8 cellular contexts compared by ENCODE assay signal in the genomic region with DNA sequence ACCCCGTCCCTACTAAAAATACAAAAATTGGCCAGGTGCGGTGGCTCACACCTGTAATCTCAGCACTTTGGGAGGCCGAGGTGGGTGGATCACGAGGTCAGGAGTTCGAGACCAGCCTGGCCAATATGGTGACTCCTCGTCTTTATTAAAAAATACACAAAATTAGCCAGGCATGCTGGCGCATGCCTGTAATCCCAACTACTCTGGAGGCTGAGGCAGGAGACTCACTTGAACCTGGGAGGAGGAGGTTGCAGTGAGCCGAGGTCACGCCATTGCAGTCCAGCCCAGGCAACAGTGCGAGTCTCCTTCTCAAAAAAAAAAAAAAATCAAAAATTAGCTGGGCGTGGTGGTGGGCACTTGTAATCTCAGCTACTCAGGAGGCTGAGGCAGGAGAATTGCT. TPM values are rescaled to one million over a fixed set of nuclear protein-coding genes. Genes with fewer than 3 reads are reported as not detected.
DNase-seq lines count a peak whose midpoint lies in the region; ATAC-seq, FAIRE-seq and TF ChIP-seq lines count a peak whose summit lies in the region.
"Not testable (repeated sequence)": the region's sequence is repeated elsewhere in the genome, so short reads cannot be mapped to it uniquely, and the experiment has no call there.

No MANE protein-coding gene starts in this region.

- in situ Hi-C loops in GM12878 (cut with MboI) = not testable (repeated sequence)

- H3K9ac ChIP-seq in H9 (ENCODE audit: extremely low read depth, insufficient read length, low read length); GM12878 (ENCODE audit: control insufficient read depth, insufficient read depth, low read length); H1 (replicated peaks in 1 of 4; ENCODE audit: extremely low read depth in 1 of 4, low read depth in 3 of 4, low read length in 3 of 4); iPS-18a (ENCODE audit: low read length); trophoblast cell (ENCODE audit: low read length): not testable (repeated sequence)

- not testable (repeated sequence) for TF ChIP-seq CTCF in Caco-2 (IDR thresholded peaks at IDR 0.05; ENCODE audit: insufficient read depth in 1 of 2, low read depth in 1 of 2, low read length in 1 of 2, severe bottlenecking in 1 of 2, unreplicated experiment in 1 of 2); H9 (conservative IDR thresholded peaks at IDR 0.05); RWPE1 (conservative IDR thresholded peaks at IDR 0.05; ENCODE audit: low read depth); GM12878 (IDR thresholded peaks at IDR 0.05 in 2 of 3, conservative IDR thresholded peaks at IDR 0.05 in 1 of 3; ENCODE audit: control insufficient read depth in 2 of 3, extremely low read depth in 1 of 3, insufficient read depth in 1 of 3, low read depth in 3 of 3, low read length in 3 of 3); H1 (IDR thresholded peaks at IDR 0.05; ENCODE audit: control extremely low read depth in 1 of 3, insufficient read depth in 1 of 3, low read depth in 1 of 3, low read length in 3 of 3); type B pancreatic cell (conservative IDR thresholded peaks at IDR 0.05)

- not testable (repeated sequence) for H2AFZ ChIP-seq in H9 (ENCODE audit: low read length); GM12878 (ENCODE audit: control insufficient read depth, low read depth, low read length); H1 (ENCODE audit: low read length); trophoblast cell (ENCODE audit: insufficient read depth, low read length, poor library complexity)

- H4K91ac ChIP-seq in H9 (ENCODE audit: insufficient read length, low read depth, low read length); H1 (replicated peaks; ENCODE audit: insufficient read length, low read length); trophoblast cell (ENCODE audit: low read depth, low read length): not testable (repeated sequence)

- FAIRE-seq in GM12878 (lab: Jason Lieb, UNC); H1 (lab: Jason Lieb, UNC): not testable (repeated sequence)

- H3K9me3 ChIP-seq in Caco-2; H9 (ENCODE audit: control insufficient read depth, low read depth, low read length); GM12878 (replicated peaks; ENCODE audit: control insufficient read depth, insufficient read depth, low read length); H1 (ENCODE audit: insufficient read depth in 2 of 2, low read depth in 1 of 2, low read length in 1 of 2); iPS-18a (ENCODE audit: control insufficient read depth, low read depth, low read length); trophoblast cell (ENCODE audit: insufficient read depth, low read depth, low read length): not testable (repeated sequence)

- not testable (repeated sequence) for ATAC-seq in GM12878

- RAD21 ChIA-PET in GM12878 (lab: Charles Lee; ENCODE audit: unreplicated experiment) = interaction anchor here (1.3 kb wide), 1 partner anchor 18 kb away, joined by 7 read pairs; no protein-coding TSS in a partner anchor

- not testable (repeated sequence) for H2BK120ac ChIP-seq in H9 (ENCODE audit: low read depth, low read length, poor library complexity, severe bottlenecking); H1 (replicated peaks; ENCODE audit: low read depth, low read length); trophoblast cell (ENCODE audit: insufficient read depth, low read length, poor library complexity)

- not testable (repeated sequence) for H4K12ac ChIP-seq in trophoblast cell (ENCODE audit: low read depth, low read length)

- H3K27ac Mint-ChIP-seq in Caco-2 (ENCODE audit: unreplicated experiment) = peak overlapping the region; percentile 2
- H3K27ac Mint-ChIP-seq in H9 = peak overlapping the region; percentile 24 to 97 (median 85); a peak in 6 of 7 replicates
- peak overlapping the region; percentile 57 for H3K27ac Mint-ChIP-seq in type B pancreatic cell

- not testable (repeated sequence) for H3K36me3 Mint-ChIP-seq in Caco-2 (ENCODE audit: insufficient read depth, unreplicated experiment); type B pancreatic cell
- peaks cover 22 to 41% (median 32%) of the 10 kb centered on the region in 3 experiments for H3K36me3 Mint-ChIP-seq in H9 (ENCODE audit: insufficient read depth in 1 of 3, low read depth in 3 of 3)

- peaks cover 43% of the 10 kb centered on the region; the same call in 1 of the 2 replicates for H3K79me2 ChIP-seq in H9 (ENCODE audit: insufficient read depth, low read length)
- H3K79me2 ChIP-seq in GM12878 (ENCODE audit: control insufficient read depth, insufficient read depth, low read length); trophoblast cell (ENCODE audit: control insufficient read depth, insufficient read depth, low read length, poor library complexity): not testable (repeated sequence)
- H3K79me2 ChIP-seq in H1 (ENCODE audit: control insufficient read depth in 1 of 2, insufficient read depth in 2 of 2, low read length in 2 of 2) = peaks cover 45 to 74% of the 10 kb centered on the region in 2 experiments

- no CpG with 5 or more reads among the region's 11 CpGs for WGBS in H9 (ENCODE audit: extremely low coverage, insufficient read length, low lambda C conversion rate)
- 75% methylated on average over 11 of the region's 11 CpGs for WGBS in GM12878 (ENCODE audit: insufficient coverage, insufficient replicate concordance, low lambda C conversion rate, missing lambda C conversion rate)
- WGBS in H1 (ENCODE audit: extremely low coverage in 1 of 2, insufficient coverage in 1 of 2, insufficient read length in 1 of 2, insufficient replicate concordance in 2 of 2, low coverage in 1 of 2, low lambda C conversion rate in 2 of 2, missing lambda C conversion rate in 1 of 2), 2 experiments = 89% methylated on average over 11 of the region's 11 CpGs; no CpG with 5 or more reads in 1 of the 2 experiments
- WGBS in trophoblast cell (ENCODE audit: extremely low coverage, insufficient coverage, insufficient read length) = no CpG with 5 or more reads among the region's 11 CpGs

- H3K9me3 Mint-ChIP-seq in Caco-2 (ENCODE audit: unreplicated experiment); H9; type B pancreatic cell: not testable (repeated sequence)

- H3K56ac ChIP-seq in H9 (ENCODE audit: insufficient read length, low read depth, low read length); H1 (replicated peaks; ENCODE audit: insufficient read length, low read depth, low read length): not testable (repeated sequence)

- intact Hi-C loops in Caco-2 (cut with micrococcal nuclease; ENCODE audit: unreplicated experiment); GM12878 (cut with micrococcal nuclease; ENCODE audit: unreplicated experiment): not testable (repeated sequence)

- not testable (repeated sequence) for H3K4ac ChIP-seq in H9 (ENCODE audit: low read depth, low read length); H1 (replicated peaks; ENCODE audit: insufficient read length, low read depth, low read length)
- peak overlapping the region; percentile 12 for H3K4ac ChIP-seq in trophoblast cell (ENCODE audit: low read depth, low read length)

- not testable (repeated sequence) for H3K27me3 ChIP-seq in Caco-2 (replicated peaks; ENCODE audit: control insufficient read depth, insufficient read depth, low read length); H9 (ENCODE audit: insufficient read depth, low read length); GM12878 (replicated peaks in 1 of 2; ENCODE audit: control insufficient read depth in 2 of 2, insufficient read depth in 2 of 2, low read length in 1 of 2); H1 (replicated peaks in 1 of 4; ENCODE audit: control insufficient read depth in 3 of 4, extremely low read depth in 1 of 4, insufficient read depth in 3 of 4, low read length in 3 of 4); iPS-18a (ENCODE audit: control insufficient read depth, insufficient read depth, low read length); trophoblast cell (ENCODE audit: insufficient read depth, low read length)

- not testable (repeated sequence) for H2BK20ac ChIP-seq in H9 (ENCODE audit: low read depth, low read length, poor library complexity, severe bottlenecking); H1 (ENCODE audit: low read length)

- H3K23ac ChIP-seq in H9 (ENCODE audit: insufficient read length, low read depth, low read length); H1 (ENCODE audit: insufficient read length); trophoblast cell (ENCODE audit: low read length): not testable (repeated sequence)

- TF ChIP-seq RAD21 in GM12878 (IDR thresholded peaks at IDR 0.05; ENCODE audit: insufficient read depth, low read depth, low read length); H1 (IDR thresholded peaks at IDR 0.05 in 1 of 2, conservative IDR thresholded peaks at IDR 0.05 in 1 of 2; ENCODE audit: low read depth in 2 of 2, low read length in 2 of 2): not testable (repeated sequence)

- H4K20me1 ChIP-seq in H9 (ENCODE audit: control insufficient read depth, insufficient read depth, insufficient read length); GM12878 (ENCODE audit: control insufficient read depth, insufficient read depth); H1 (replicated peaks in 1 of 2; ENCODE audit: control insufficient read depth in 1 of 2, insufficient read depth in 2 of 2, low read length in 2 of 2): not testable (repeated sequence)

- SMC1A ChIA-PET in GM12878 (lab: Charles Lee; ENCODE audit: uncharacterized antibody, unreplicated experiment) = interaction anchor here (0.6 to 1.3 kb wide), 3 partner anchors 17 to 92 kb away, joined by 3 to 6 read pairs (median 4); no protein-coding TSS in a partner anchor

- not testable (repeated sequence) for H3K4me2 ChIP-seq in H9 (ENCODE audit: insufficient read depth, insufficient read length, low read length); GM12878 (ENCODE audit: control insufficient read depth, insufficient read depth); trophoblast cell (ENCODE audit: low read length)
- H3K4me2 ChIP-seq in H1 (ENCODE audit: insufficient read depth in 1 of 2, low read depth in 2 of 2, low read length in 2 of 2) = peak overlapping the region in 1 of 2 experiments; percentile 82; a peak in 1 of 4 replicates

- H3K14ac ChIP-seq in H9 (ENCODE audit: insufficient read depth, low read length); H1 (ENCODE audit: insufficient read length); trophoblast cell (ENCODE audit: low read length): not testable (repeated sequence)

- BruUV-seq in Caco-2 (replicated peaks; lab: Mats Ljungman, UMichigan); GM12878 (replicated peaks; lab: Mats Ljungman, UMichigan): not testable (repeated sequence)

- not testable (repeated sequence) for H4K5ac ChIP-seq in H9 (ENCODE audit: insufficient read length, low read depth, low read length); H1 (ENCODE audit: insufficient read length, low read depth, low read length)

- not testable (repeated sequence) for H3K36me3 ChIP-seq in Caco-2 (ENCODE audit: control insufficient read depth, insufficient read depth, low read length); GM12878 (ENCODE audit: control insufficient read depth in 2 of 2, insufficient read depth in 2 of 2, low read length in 1 of 2); trophoblast cell (ENCODE audit: control insufficient read depth in 1 of 2, insufficient read depth in 2 of 2, low read length in 2 of 2)
- H3K36me3 ChIP-seq in H1 (ENCODE audit: control insufficient read depth in 2 of 4, insufficient read depth in 4 of 4, low read length in 3 of 4) (peaks cover 0 to 25% (median 2%) of the 10 kb centered on the region in 4 experiments; a peak in 4 of 8 replicates), iPS-18a (ENCODE audit: control insufficient read depth, low read depth, low read length) (peaks cover 12% of the 10 kb centered on the region)

- not testable (repeated sequence) for TF ChIP-seq EP300 in GM12878 (IDR thresholded peaks at IDR 0.05; ENCODE audit: borderline replicate concordance in 1 of 2, control insufficient read depth in 1 of 2, low read depth in 2 of 2, low read length in 2 of 2); H1 (IDR thresholded peaks at IDR 0.05; ENCODE audit: borderline replicate concordance in 1 of 2, low read depth in 2 of 2, low read length in 2 of 2)

- DNase-seq in Caco-2; H9; RWPE1 (ENCODE audit: low spot score); GM12878 (ENCODE audit: low read depth, low spot score); H1 (ENCODE audit: low read depth in 1 of 2, low spot score in 2 of 2); trophoblast cell; type B pancreatic cell (ENCODE audit: extremely low spot score, unreplicated experiment): not testable (repeated sequence)

- not testable (repeated sequence) for H3K79me1 ChIP-seq in H9 (ENCODE audit: insufficient read depth, low read depth, low read length, poor library complexity, severe bottlenecking); H1 (ENCODE audit: low read depth, low read length)
- peaks cover 31% of the 10 kb centered on the region for H3K79me1 ChIP-seq in trophoblast cell (ENCODE audit: low read length)

- H3K27me3 Mint-ChIP-seq in Caco-2 (ENCODE audit: insufficient read depth, unreplicated experiment); H9 (ENCODE audit: low read depth); type B pancreatic cell: not testable (repeated sequence)

- H2BK5ac ChIP-seq in H9 (ENCODE audit: insufficient read length, low read length); H1 (ENCODE audit: low read depth, low read length); trophoblast cell (ENCODE audit: low read depth, low read length, poor library complexity): not testable (repeated sequence)

- peaks cover 26% of the 10 kb centered on the region for H3K4me1 ChIP-seq in Caco-2
- not testable (repeated sequence) for H3K4me1 ChIP-seq in H9 (ENCODE audit: insufficient read depth, low read length); GM12878 (ENCODE audit: control insufficient read depth, insufficient read depth, low read length)
- peaks cover 4 to 20% (median 16%) of the 10 kb centered on the region in 4 experiments for H3K4me1 ChIP-seq in H1 (replicated peaks in 1 of 4; ENCODE audit: control insufficient read depth in 3 of 4, insufficient read depth in 4 of 4, low read length in 3 of 4)
- H3K4me1 ChIP-seq in iPS-18a (ENCODE audit: control insufficient read depth, low read depth, low read length) = peaks cover 22% of the 10 kb centered on the region
- peaks cover 12 to 17% of the 10 kb centered on the region in 2 experiments for H3K4me1 ChIP-seq in trophoblast cell (ENCODE audit: control insufficient read depth in 1 of 2, insufficient read depth in 2 of 2, low read length in 2 of 2)

- not testable (repeated sequence) for H4K8ac ChIP-seq in H9 (replicated peaks; ENCODE audit: insufficient read length, low read depth, low read length); H1 (ENCODE audit: extremely low read depth, insufficient read depth, low read length); trophoblast cell (ENCODE audit: low read depth, low read length)

- not testable (repeated sequence) for H2BK12ac ChIP-seq in H9 (ENCODE audit: insufficient read length, low read depth, low read length); trophoblast cell (ENCODE audit: low read length)
- 0 out of 2 replicates have a peak overlapping the region, but pooled peaks have one; percentile 80 for H2BK12ac ChIP-seq in H1 (ENCODE audit: low read depth, low read length)

- H3K18ac ChIP-seq in H9 (ENCODE audit: insufficient read length, low read depth, low read length); H1 (ENCODE audit: extremely low read depth, low read length); trophoblast cell (ENCODE audit: low read length): not testable (repeated sequence)

- H2BK15ac ChIP-seq in H9 (ENCODE audit: low read depth, low read length); H1 (ENCODE audit: low read length): not testable (repeated sequence)

- H3K4me1 Mint-ChIP-seq in Caco-2 (ENCODE audit: low read depth, unreplicated experiment) (peaks cover 31% of the 10 kb centered on the region), H9 (peaks cover 44 to 51% of the 10 kb centered on the region in 2 experiments), type B pancreatic cell (ENCODE audit: unreplicated experiment) (peaks cover 21% of the 10 kb centered on the region)

- not testable (repeated sequence) for H3K4me3 ChIP-seq in Caco-2 (ENCODE audit: low read depth, low read length); GM12878; trophoblast cell (ENCODE audit: low read depth, low read length)
- H3K4me3 ChIP-seq in H1 (ENCODE audit: extremely low read depth in 1 of 4, insufficient read depth in 2 of 4, low read depth in 3 of 4, low read length in 4 of 4) = peak overlapping the region in 1 of 4 experiments; percentile 31; a peak in 1 of 8 replicates
- H3K4me3 ChIP-seq in iPS-18a (ENCODE audit: low read length) = peak overlapping the region; percentile 38

- POLR2A ChIA-PET in Caco-2 (lab: Charles Lee) = interaction anchor here (0.7 kb wide), 1 partner anchor 10 kb away, joined by 8 read pairs; a partner anchor contains a TSS
- POLR2A ChIA-PET in RWPE1 (lab: Yijun Ruan, JAX; ENCODE audit: low non-redundant PET); GM12878 (lab: Charles Lee): not testable (repeated sequence)
- POLR2A ChIA-PET in H1 (lab: Charles Lee; ENCODE audit: partially characterized antibody) = interaction anchor here (1.0 to 42.1 kb wide), 5 partner anchors 12 to 49 kb away, joined by 3 to 1191 read pairs (median 21); a partner anchor contains a TSS

- not testable (repeated sequence) for H3K4me3 Mint-ChIP-seq in Caco-2 (ENCODE audit: unreplicated experiment); type B pancreatic cell
- peak overlapping the region; percentile 37 to 94; a peak in 3 of 5 replicates for H3K4me3 Mint-ChIP-seq in H9

- not testable (repeated sequence) for H3K27ac ChIP-seq in H9 (ENCODE audit: insufficient read length, low read depth, low read length); GM12878 (ENCODE audit: control insufficient read depth, insufficient read depth); H1 (ENCODE audit: low read depth, low read length); iPS-18a (ENCODE audit: low read length); trophoblast cell (ENCODE audit: low read depth, low read length)
- peak overlapping the region; percentile 100 for H3K27ac ChIP-seq in RWPE1

- CTCF ChIA-PET in Caco-2 (lab: Charles Lee) = interaction anchor here (1.3 kb wide), 1 partner anchor 8 kb away, joined by 5 read pairs; no protein-coding TSS in a partner anchor
- CTCF ChIA-PET in RWPE1 (lab: Yijun Ruan, JAX) = interaction anchor here (0.6 kb wide), 3 partner anchors 14 to 399 kb away, joined by 3 to 7 read pairs (median 3); no protein-coding TSS in a partner anchor
- CTCF ChIA-PET in GM12878 (lab: Yijun Ruan, JAX) = interaction anchor here (1.2 kb wide), 1 partner anchor 18 kb away, joined by 5 read pairs; no protein-coding TSS in a partner anchor
- CTCF ChIA-PET in H1 (lab: Charles Lee; ENCODE audit: partially characterized antibody) = interaction anchor here (0.6 to 8.4 kb wide), 8 partner anchors 13 to 144 kb away, joined by 3 to 86 read pairs (median 4); no protein-coding TSS in a partner anchor

- not testable (repeated sequence) for H3T11ph ChIP-seq in H9 (ENCODE audit: low read length)

- H3K23me2 ChIP-seq in H9 (ENCODE audit: insufficient read length, low read depth, low read length, poor library complexity, severe bottlenecking) = not testable (repeated sequence)
- peaks cover 11% of the 10 kb centered on the region for H3K23me2 ChIP-seq in H1 (ENCODE audit: low read depth, low read length)

- TF ChIP-seq POLR2A in GM12878 (IDR thresholded peaks at IDR 0.05; ENCODE audit: low read depth, low read length); H1 (IDR thresholded peaks at IDR 0.05; ENCODE audit: control extremely low read depth in 1 of 2, low read depth in 2 of 2, low read length in 2 of 2): not testable (repeated sequence)

- H2AK5ac ChIP-seq in H9 (ENCODE audit: insufficient read length, low read length); trophoblast cell (ENCODE audit: low read length): not testable (repeated sequence)
- H2AK5ac ChIP-seq in H1 (ENCODE audit: low read depth, low read length) = peak overlapping the region; percentile 75; the same call in 1 of the 2 replicates

RNA-seq across cellular contexts. Expression of a gene that starts 9.8 kb away (rescaled TPM):
- total RNA-seq in Caco-2 (2022) (180 and 194 TPM in 2 replicates), H9 (2021) (158 and 162 TPM in 2 replicates), GM12878 (2014; rRNA removed) (17.8 and 18.5 TPM in 2 replicates), GM12878 (2014; rRNA removed; fragmentation: Illumina TruSeq; extraction: Trizol) (24.1 and 24.2 TPM in 2 replicates), GM12878 (2021) (42.1 and 54.8 TPM in 2 replicates), type B pancreatic cell (ENCODE audit: low replicate concordance) (38.9 and 58.9 TPM in 2 replicates)
- total RNA-seq in GM12878 (2013; cell fraction: nucleolus; rRNA removed) = 207 and 208 TPM in 2 replicates
- polyA plus RNA-seq in GM12878 (2011; ENCODE audit: low read depth) = 9.9 TPM
- polyA plus RNA-seq in GM12878 (2011; rRNA removed) (26.6 and 34.3 TPM in 2 replicates), GM12878 (2014; fragmentation: Illumina TruSeq; extraction: Trizol) (27.1 and 27.9 TPM in 2 replicates), GM12878 (2014; fragmentation: Nextera tagmentation; extraction: Ambion mirVana) (10 to 100 TPM; 12.9 to 18.4 TPM), GM12878 (2014; rRNA removed) (21.7 and 22.7 TPM in 2 replicates), GM12878 (2016; fragmentation: Nextera tagmentation; extraction: Ambion mirVana) (10 to 100 TPM; 22.1 to 25.0 TPM), H1 (2011; rRNA removed) (50.5 and 58.5 TPM in 2 replicates)
- polyA plus RNA-seq in GM12878 (2011; cell fraction: cytosol; rRNA removed) = 21.0 and 23.6 TPM in 2 replicates
- polyA plus RNA-seq in GM12878 (2011; cell fraction: nucleus; rRNA removed) = 69.7 and 78.1 TPM in 2 replicates
- 16.4 and 22.5 TPM in 2 replicates for polyA plus RNA-seq in GM12878 (2012)
- polyA minus RNA-seq in GM12878 (2011; rRNA and poly(A)+ RNA removed) = 49.9 and 55.7 TPM in 2 replicates
- polyA minus RNA-seq in GM12878 (2011; cell fraction: cytosol; rRNA and poly(A)+ RNA removed) = 18.0 and 20.2 TPM in 2 replicates
- 45.5 and 61.3 TPM in 2 replicates for polyA minus RNA-seq in GM12878 (2011; cell fraction: nucleus; rRNA and poly(A)+ RNA removed)
- total RNA-seq in H1 (2021; fragmentation: NEBNext Ultra II Directional; extraction: Animal tissue kit (Norgen Biotek cat#: 25700)) = 163 TPM in 2 replicates
- 66.1 TPM for polyA plus RNA-seq in H1 (2011; cell fraction: cytosol; rRNA removed)
- polyA plus RNA-seq in H1 (2011; cell fraction: nucleus; rRNA removed) = 123 TPM
- polyA plus RNA-seq in H1 (2012, experiment 1 of 2) = 71.7 to 113 TPM (median 77.5 TPM) in 4 replicates
- polyA plus RNA-seq in H1 (2012, experiment 2 of 2) = 9.8 TPM
- 70.7 TPM for polyA plus RNA-seq in H1 (2013, experiment 1 of 2)
- 69.6 TPM for polyA plus RNA-seq in H1 (2013, experiment 2 of 2)
- polyA minus RNA-seq in H1 (2011; rRNA and poly(A)+ RNA removed) = 67.9 and 102 TPM in 2 replicates
- polyA minus RNA-seq in H1 (2011; cell fraction: cytosol; rRNA and poly(A)+ RNA removed) = 53.2 TPM
- polyA minus RNA-seq in H1 (2011; cell fraction: nucleus; rRNA and poly(A)+ RNA removed) = 91.2 TPM
- 44.5 and 45.1 TPM in 2 replicates for polyA plus RNA-seq in trophoblast cell (2013)

Comparison
In these comparisons a context has a peak if more than half of its experiments do, and no peak if none do; other contexts are left out.
1. H3K27ac Mint-ChIP-seq: peak in every context shown above with its lines; median percentile 85 in H9; 57 in type B pancreatic cell; 2 in Caco-2.